ENCODE assay signal across 8 cellular contexts in the genomic region with DNA sequence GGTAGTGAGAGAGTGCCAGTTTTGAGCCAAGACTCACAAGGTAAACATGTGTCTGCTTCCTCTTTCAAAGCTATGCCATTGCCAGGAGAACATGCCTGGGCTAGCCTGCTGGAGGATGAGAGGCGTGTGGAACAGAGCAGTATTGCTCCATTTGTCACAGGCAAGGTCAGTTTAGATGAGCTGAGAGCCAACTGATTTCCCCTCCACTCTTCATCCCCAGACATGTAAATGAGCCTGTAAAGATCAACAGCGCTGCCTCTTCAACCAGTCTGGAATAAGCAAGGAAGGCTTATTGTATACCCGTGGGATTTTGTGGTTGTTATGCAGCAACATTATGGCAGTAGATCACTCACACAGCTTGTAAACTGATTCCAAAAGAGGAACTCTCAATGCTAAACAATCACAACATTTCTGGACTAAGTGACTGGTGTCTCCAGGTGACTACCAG. TPM values are rescaled to one million over a fixed set of nuclear protein-coding genes. Genes with fewer than 3 reads are reported as not detected.
DNase-seq lines count a peak whose midpoint lies in the region; ATAC-seq and TF ChIP-seq lines count a peak whose summit lies in the region.

No MANE protein-coding gene starts in this region.

- BruUV-seq in PC-3 (replicated peaks; lab: Mats Ljungman, UMichigan) = no TSS peak

- H3K27ac ChIP-seq in PC-3 (ENCODE audit: low read length) = no peak overlapping the region

- H3K27me3 ChIP-seq in PC-3 (ENCODE audit: low read length) (peaks cover 48% of the 10 kb centered on the region), HAP-1 (ENCODE audit: low read depth) (peaks cover 6% of the 10 kb centered on the region; the same call in 1 of the 2 replicates)

- H3K4me1 ChIP-seq in PC-3 (ENCODE audit: insufficient read depth, low read length) (no peaks in the 10 kb centered on the region), HAP-1 (no peaks in the 10 kb centered on the region)

- DNase-seq in PC-3 = peak; percentile 13
- DNase-seq in left lobe of liver (ENCODE audit: low spot score) = no peak
- DNase-seq in left cardiac atrium = no peak
- DNase-seq in natural killer cell = no peak
- no peak for DNase-seq in HAP-1 (ENCODE audit: low spot score in 2 of 2)

- no peaks in the 10 kb centered on the region for H3K9me3 Mint-ChIP-seq in natural killer cell

- no peaks in the 10 kb centered on the region for H3K4me1 Mint-ChIP-seq in natural killer cell

- ATAC-seq in GM18519 (IDR thresholded peaks at IDR 0.05; ENCODE audit: low FRiP score, unreplicated experiment) (peak; percentile 65), HG03175 (IDR thresholded peaks at IDR 0.05; ENCODE audit: unreplicated experiment) (peak; percentile 64), PC-3 (no peak), left lobe of liver (peak; percentile 55), left cardiac atrium (no peak), GM19328 (IDR thresholded peaks at IDR 0.05; ENCODE audit: unreplicated experiment) (no peak), natural killer cell (no peak)

- H3K9ac ChIP-seq in PC-3 (ENCODE audit: low read length) = no peak overlapping the region

- H3F3A ChIP-seq in PC-3 (ENCODE audit: low read length, unreplicated experiment) = no peaks in the 10 kb centered on the region

- TF ChIP-seq CTCF in PC-3 (conservative IDR thresholded peaks at IDR 0.05; ENCODE audit: low read depth, low read length) (no peak), natural killer cell (IDR thresholded peaks at IDR 0.05) (no peak)

- H3K79me2 ChIP-seq in PC-3 (ENCODE audit: low read length) = no peaks in the 10 kb centered on the region

- H3K36me3 ChIP-seq in PC-3 (ENCODE audit: low read depth, low read length) (no peaks in the 10 kb centered on the region), HAP-1 (replicated peaks) (no peaks in the 10 kb centered on the region)

- peaks cover 17 to 42% of the 10 kb centered on the region in 2 donors for H3K27me3 Mint-ChIP-seq in natural killer cell (ENCODE audit: low read depth in 2 of 2)

- H3K4me3 ChIP-seq in PC-3 (ENCODE audit: low read length) (no peak overlapping the region), HAP-1 (no peak overlapping the region)

- H3K36me3 Mint-ChIP-seq in natural killer cell = no peaks in the 10 kb centered on the region

- intact Hi-C loops in PC-3 (cut with micrococcal nuclease) (no loop called here), left cardiac atrium (cut with DNase I) (no loop called here), natural killer cell (cut with micrococcal nuclease) (no loop called here)

- in situ Hi-C loops in HAP-1 (cut with MboI; ENCODE audit: low sequenced_read_pairs) = loop anchor here (10.0 kb wide), 1 partner anchor 347 kb away; no protein-coding TSS in a partner anchor

- no peak overlapping the region for H2AFZ ChIP-seq in PC-3 (ENCODE audit: low read length)

- H3K4me2 ChIP-seq in PC-3 (ENCODE audit: low read length) = no peak overlapping the region

- no peak overlapping the region for H3K27ac Mint-ChIP-seq in natural killer cell

- H3K9me3 ChIP-seq in PC-3 (ENCODE audit: low read length) (no peaks in the 10 kb centered on the region), HAP-1 (no peaks in the 10 kb centered on the region)

- CTCF ChIA-PET in PC-3 (lab: Charles Lee) = no interaction called here

- no peak overlapping the region for H3K4me3 Mint-ChIP-seq in natural killer cell

- no peaks in the 10 kb centered on the region for H3K9me2 ChIP-seq in PC-3 (replicated peaks; ENCODE audit: low read length)

- POLR2A ChIA-PET in PC-3 (lab: Charles Lee; ENCODE audit: unreplicated experiment) = no interaction called here

- H4K20me1 ChIP-seq in PC-3 (ENCODE audit: low read length) = no peaks in the 10 kb centered on the region

RNA-seq across cellular contexts. Expression of gene GDNF, which starts 8.2 kb away (rescaled TPM):
- not detected in 2 replicates for total RNA-seq in PC-3 (2014; rRNA removed)
- total RNA-seq in left lobe of liver = 0.18 TPM
- total RNA-seq in left cardiac atrium = under 1 TPM; 0.18 to 0.26 TPM
- total RNA-seq in natural killer cell = not detected

Comparison
In these comparisons a context has a peak if more than half of its experiments do, and no peak if none do; other contexts are left out.
1. ATAC-seq: peak in GM18519 (single experiment), HG03175 (single experiment) and left lobe of liver (single experiment); none in PC-3 (single experiment), left cardiac atrium (0 of 2), GM19328 (single experiment) and natural killer cell (0 of 3).